In genomic region chr19:39845621-39846175, GRCh38 we compare ENCODE assay signal across 1 cellular context.
A peak's percentile ranks its signal among the peaks of the same experiment; 100 is the strongest.
TF ChIP-seq lines count a peak whose summit lies in the region.

No MANE protein-coding gene starts in this region.

TF ChIP-seq in HEK293, 187 proteins besides CTCF, POLR2A, EP300 and RAD21 (continued from another document and continues in another):
- TF ChIP-seq ZBTB44 (tag by site-specific recombination; IDR thresholded peaks at IDR 0.05): no peak
- TF ChIP-seq ZNF777 (tag by site-specific recombination; IDR thresholded peaks at IDR 0.05; ENCODE audit: borderline replicate concordance): peak; percentile 72; the same call in 1 of the 2 replicates
- TF ChIP-seq ZNF704 (tag by site-specific recombination; IDR thresholded peaks at IDR 0.05): no peak
- TF ChIP-seq REPIN1 (tag by site-specific recombination; IDR thresholded peaks at IDR 0.05; ENCODE audit: low read depth): 0 out of 2 replicates have a peak, but pooled peaks have one; percentile 64
- TF ChIP-seq ZNF600 (tag by site-specific recombination; IDR thresholded peaks at IDR 0.05): peak; percentile 84; the same call in 1 of the 2 replicates
- peak; percentile 31; the same call in 1 of the 2 replicates for TF ChIP-seq ZNF10 (tag by site-specific recombination; IDR thresholded peaks at IDR 0.05)
- TF ChIP-seq ELK4 (IDR thresholded peaks at IDR 0.05; ENCODE audit: borderline replicate concordance, low read depth, low read length): no peak
- 0 out of 2 replicates have a peak, but pooled peaks have one; percentile 2 for TF ChIP-seq ZNF513 (tag by site-specific recombination; IDR thresholded peaks at IDR 0.05)
- TF ChIP-seq ZNF623 (tag by site-specific recombination; IDR thresholded peaks at IDR 0.05): no peak
- TF ChIP-seq ZNF335 (tag by site-specific recombination; conservative IDR thresholded peaks at IDR 0.05): peak; percentile 98
- peak; percentile 32 for TF ChIP-seq ZNF398 (tag by site-specific recombination; IDR thresholded peaks at IDR 0.05)
- TF ChIP-seq ZNF292 (tag by site-specific recombination; IDR thresholded peaks at IDR 0.05; ENCODE audit: borderline replicate concordance, low read depth): no peak
- 0 out of 2 replicates have a peak, but pooled peaks have one; percentile 51 for TF ChIP-seq ZNF837 (tag by site-specific recombination; IDR thresholded peaks at IDR 0.05)
- TF ChIP-seq ZNF366 (tag by site-specific recombination; conservative IDR thresholded peaks at IDR 0.05): peak; percentile 91
- TF ChIP-seq ZNF404 (tag by site-specific recombination; IDR thresholded peaks at IDR 0.05): 0 out of 2 replicates have a peak, but pooled peaks have one; percentile 7
- TF ChIP-seq ZNF654 (tag by site-specific recombination; IDR thresholded peaks at IDR 0.05; ENCODE audit: low read depth): no peak
- TF ChIP-seq IKZF3 (tag by site-specific recombination; IDR thresholded peaks at IDR 0.05): peak; percentile 98
- no peak for TF ChIP-seq ZNF555 (tag by site-specific recombination; conservative IDR thresholded peaks at IDR 0.05)
- TF ChIP-seq INSM2 (tag by site-specific recombination; IDR thresholded peaks at IDR 0.05): no peak
- no peak for TF ChIP-seq ZNF202 (tag by site-specific recombination; IDR thresholded peaks at IDR 0.05; ENCODE audit: borderline replicate concordance)
- peak; percentile 85 for TF ChIP-seq KLF1 (tag by site-specific recombination; IDR thresholded peaks at IDR 0.05)
- no peak for TF ChIP-seq ZNF155 (tag by site-specific recombination; IDR thresholded peaks at IDR 0.05)
- TF ChIP-seq ZSCAN23 (tag by site-specific recombination; IDR thresholded peaks at IDR 0.05): no peak
- no peak for TF ChIP-seq ZNF221 (tag by site-specific recombination; IDR thresholded peaks at IDR 0.05; ENCODE audit: borderline replicate concordance)
- TF ChIP-seq HOXA7 (CRISPR knock-in tag; IDR thresholded peaks at IDR 0.05; ENCODE audit: borderline replicate concordance): no peak
- TF ChIP-seq ZNF423 (tag by site-specific recombination; IDR thresholded peaks at IDR 0.05): no peak
- 0 out of 2 replicates have a peak, but pooled peaks have one; percentile 17 for TF ChIP-seq ZNF518A (tag by site-specific recombination; conservative IDR thresholded peaks at IDR 0.05; ENCODE audit: low read depth)
- TF ChIP-seq ZNF658 (tag by site-specific recombination; IDR thresholded peaks at IDR 0.05): no peak
- TF ChIP-seq ZBTB7A (tag by site-specific recombination; IDR thresholded peaks at IDR 0.05; ENCODE audit: low read depth): no peak
- no peak for TF ChIP-seq ZNF510 (tag by site-specific recombination; IDR thresholded peaks at IDR 0.05; ENCODE audit: insufficient replicate concordance)
- no peak for TF ChIP-seq ZFP3 (tag by site-specific recombination; IDR thresholded peaks at IDR 0.05; ENCODE audit: low read depth)
- peak; percentile 43; the same call in 1 of the 2 replicates for TF ChIP-seq ZFHX2 (tag by site-specific recombination; conservative IDR thresholded peaks at IDR 0.05)
- peak; percentile 32; the same call in 1 of the 2 replicates for TF ChIP-seq ZBTB6 (tag by site-specific recombination; IDR thresholded peaks at IDR 0.05)
- no peak for TF ChIP-seq ZNF140 (tag by site-specific recombination; IDR thresholded peaks at IDR 0.05)
- 0 out of 2 replicates have a peak, but pooled peaks have one; percentile 39 for TF ChIP-seq SP7 (tag by site-specific recombination; IDR thresholded peaks at IDR 0.05)
- TF ChIP-seq PRDM2 (tag by site-specific recombination; IDR thresholded peaks at IDR 0.05; ENCODE audit: borderline replicate concordance): peak; percentile 77; the same call in 1 of the 2 replicates
